ENCODE assay signal across 8 cellular contexts in the genomic region with DNA sequence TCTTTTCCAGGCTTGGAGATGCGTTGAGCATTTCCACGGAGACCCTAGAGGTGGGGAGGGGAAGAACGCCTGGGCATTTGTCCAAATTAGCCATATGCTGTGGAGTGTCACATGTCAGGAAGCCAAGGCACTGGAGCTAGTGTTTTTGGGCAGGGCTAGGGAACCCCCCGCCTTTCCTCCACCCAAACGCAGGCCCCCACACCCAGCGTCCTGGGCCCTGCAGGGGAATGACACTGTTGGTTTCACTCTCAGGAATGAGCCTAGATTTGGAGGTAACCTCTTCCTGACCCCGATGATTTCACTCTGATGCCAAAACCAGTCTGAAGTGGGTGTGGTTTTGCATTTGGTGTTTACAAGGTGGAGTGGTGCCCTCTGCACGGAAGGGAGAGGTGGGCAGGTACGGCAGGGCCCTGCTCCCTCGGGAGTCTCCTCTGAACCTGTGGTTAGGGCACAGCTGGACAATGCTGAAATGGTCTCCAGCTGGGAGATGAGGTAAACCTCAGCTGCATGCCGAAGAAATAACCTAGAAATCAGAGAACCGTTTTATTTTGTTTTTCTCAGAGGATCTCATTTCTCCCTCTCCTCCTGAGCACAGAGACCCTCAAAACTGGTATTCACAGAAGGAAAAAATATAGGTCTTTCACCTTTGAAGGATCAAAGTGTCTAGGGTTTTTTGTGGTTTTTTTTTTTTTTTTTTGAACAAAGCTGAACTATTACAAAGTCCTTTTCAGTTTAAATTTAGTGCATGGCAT. TPM values are rescaled to one million over a fixed set of nuclear protein-coding genes. Genes with fewer than 3 reads are reported as not detected.
A peak's percentile ranks its signal among the peaks of the same experiment; 100 is the strongest.
DNase-seq lines count a peak whose midpoint lies in the region; ATAC-seq and TF ChIP-seq lines count a peak whose summit lies in the region.

No MANE protein-coding gene starts in this region.

- ATAC-seq in GM18867 (IDR thresholded peaks at IDR 0.05; ENCODE audit: unreplicated experiment) (peak; percentile 46), HG03103 (IDR thresholded peaks at IDR 0.05; ENCODE audit: low read depth, unreplicated experiment) (peak; percentile 48)

- H3K27ac ChIP-seq in AG04450 (ENCODE audit: low read depth, low read length): peak overlapping the region; percentile 25

- POLR2A ChIA-PET in AG04450 (lab: Yijun Ruan, JAX): interaction anchor here (0.6 kb wide), 2 partner anchors 18 to 440 kb away, joined by 3 to 5 read pairs; no protein-coding TSS in a partner anchor

- DNase-seq in AG04450 (ENCODE audit: low read depth, low spot score): no peak
- DNase-seq in RPMI8226: peak; percentile 43
- no peak for DNase-seq in endothelial cell (ENCODE audit: low spot score)
- DNase-seq in stimulated activated CD4-positive, alpha-beta T cell treated with anti-CD3 and anti-CD28 coated beads, Interleukin-2, amount 100 ng/mL, for 24 hours: peak; percentile 18 to 20
- DNase-seq in SKM-1 (lab: John Stamatoyannopoulos, UW; ENCODE audit: unreplicated experiment): no peak
- DNase-seq in NAMALWA (ENCODE audit: low spot score): no peak

- H3K36me3 Mint-ChIP-seq in endothelial cell (ENCODE audit: low read depth, unreplicated experiment): peaks cover 18% of the 10 kb centered on the region

- 0 out of 2 replicates have a peak, but pooled peaks have one; percentile 13 for TF ChIP-seq CTCF in AG04450 (IDR thresholded peaks at IDR 0.05; ENCODE audit: low read depth, low read length)
- peak; percentile 16 for TF ChIP-seq CTCF in endothelial cell (IDR thresholded peaks at IDR 0.05; ENCODE audit: unreplicated experiment)

- no peaks in the 10 kb centered on the region for H3K9me3 Mint-ChIP-seq in endothelial cell (ENCODE audit: unreplicated experiment)

- H3K4me3 Mint-ChIP-seq in endothelial cell (ENCODE audit: unreplicated experiment): no peak overlapping the region

- H3K9me3 ChIP-seq in AG04450 (ENCODE audit: control insufficient read depth, insufficient read depth, low read length): no peaks in the 10 kb centered on the region

- no peak overlapping the region for H3K27ac Mint-ChIP-seq in endothelial cell (ENCODE audit: unreplicated experiment)

- CTCF ChIA-PET in AG04450 (lab: Charles Lee): interaction anchor here (0.5 to 10.5 kb wide), 5 partner anchors 9 to 462 kb away, joined by 4 to 178 read pairs (median 7); no protein-coding TSS in a partner anchor

- H3K27me3 ChIP-seq in AG04450 (ENCODE audit: control insufficient read depth, insufficient read depth, low read length): no peaks in the 10 kb centered on the region

- peaks cover 1% of the 10 kb centered on the region for H3K27me3 Mint-ChIP-seq in endothelial cell (ENCODE audit: unreplicated experiment)

- no peak overlapping the region for H3K4me3 ChIP-seq in AG04450 (ENCODE audit: low read depth, low read length)

- H3K4me1 Mint-ChIP-seq in endothelial cell (ENCODE audit: unreplicated experiment): peaks cover 24% of the 10 kb centered on the region

RNA-seq across cellular contexts. Expression of gene MTHFD1L, which starts 29.6 kb away (rescaled TPM):
- 62.4 and 69.1 TPM in 2 replicates for polyA plus RNA-seq in AG04450 (2011; rRNA removed)
- polyA minus RNA-seq in AG04450 (2011; rRNA and poly(A)+ RNA removed): 60.5 and 66.1 TPM in 2 replicates
- 66.0 TPM for total RNA-seq in endothelial cell (ENCODE audit: unreplicated experiment)

Comparison
In these comparisons a context has a peak if more than half of its experiments do, and no peak if none do; other contexts are left out.
1. DNase-seq: peak in RPMI8226 (single experiment) and stimulated activated CD4-positive, alpha-beta T cell treated with anti-CD3 and anti-CD28 coated beads, Interleukin-2, amount 100 ng/mL, for 24 hours (2 of 2); none in AG04450 (single experiment), endothelial cell (single experiment), SKM-1 (single experiment) and NAMALWA (single experiment).